37 cellular contexts compared by ENCODE assay signal in the genomic region with DNA sequence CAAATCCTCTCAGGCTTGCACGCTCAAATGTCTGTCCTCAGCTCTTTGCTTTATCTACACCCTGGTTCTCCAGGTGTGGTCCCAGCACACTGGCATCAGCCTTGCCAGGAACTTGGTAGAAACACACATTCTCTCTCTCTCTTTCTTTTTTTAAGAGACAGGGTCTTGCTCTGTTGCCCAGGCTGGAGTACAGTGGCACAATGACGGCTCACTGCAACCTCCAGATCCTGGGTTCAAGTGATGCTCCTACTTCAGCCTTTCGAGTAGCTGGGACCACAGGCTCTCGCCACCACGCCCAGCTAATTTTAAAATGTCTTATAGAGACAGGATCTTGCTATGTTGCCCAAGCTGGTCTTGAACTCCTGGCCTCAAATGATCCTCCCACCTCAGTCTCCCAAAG.
"Had no signal": no experiment of that assay in that cellular context is flagged by ENCODE, and none has a peak within 500 bp of the region (broad histone marks: within the 10 kb centered on the region; RNA-seq: fewer than 3 reads in every experiment).

No MANE protein-coding gene starts in this region.

- H3K4me1 Mint-ChIP-seq: activated naive CD8-positive, alpha-beta T cell treated with anti-CD3 and anti-CD28 coated beads for 36 hours; central memory CD8-positive, alpha-beta T cell had no signal

- H3K9me3 ChIP-seq: colonic mucosa, MG63, Peyer's patch, SJSA1 had no signal

- ATAC-seq: activated CD4-positive, alpha-beta T cell treated with anti-CD3 and anti-CD28 coated beads for 36 hours; activated CD4-positive, CD25-positive, alpha-beta regulatory T cell treated with anti-CD3 and anti-CD28 coated beads, Interleukin-2, amount 50 U/mL, for 24 hours; activated CD8-positive, alpha-beta T cell treated with anti-CD3 and anti-CD28 coated beads, Interleukin-2, amount 10 ng/mL, durations not matched to agents 7 days and 5 days; PC-3; SK-N-SH treated with all-trans-retinoic acid at 6 μM for 48 hours had no signal

- H3K36me3 ChIP-seq: cardiac muscle cell, colonic mucosa, MG63, Peyer's patch, SJSA1 had no signal

- H3K9me3 Mint-ChIP-seq: activated CD4-positive, alpha-beta T cell treated with anti-CD3 and anti-CD28 coated beads, Interleukin-2, amount 10 ng/mL, durations not matched to agents 7 days and 5 days; activated naive CD8-positive, alpha-beta T cell treated with anti-CD3 and anti-CD28 coated beads for 36 hours; activated T-cell treated with anti-CD3 and anti-CD28 coated beads, Interleukin-2, amount 50 U/mL, for 24 hours; central memory CD8-positive, alpha-beta T cell had no signal

- DNase-seq: activated CD4-positive, alpha-beta T cell treated with anti-CD3 and anti-CD28 coated beads for 36 hours; activated CD4-positive, alpha-beta T cell treated with anti-CD3 and anti-CD28 coated beads, Interleukin-2, amount 10 ng/mL, durations not matched to agents 7 days and 5 days; activated CD4-positive, alpha-beta T cell treated with anti-CD3 and anti-CD28 coated beads, Interleukin-2, amount 50 U/mL, for 48 hours; activated CD8-positive, alpha-beta T cell treated with anti-CD3 and anti-CD28 coated beads, Interleukin-2, amount 10 ng/mL, durations not matched to agents 7 days and 5 days; activated effector memory CD4-positive, alpha-beta T cell treated with anti-CD3 and anti-CD28 coated beads, Interleukin-2, amount 50 U/mL, for 16 hours; activated naive CD4-positive, alpha-beta T cell; activated naive CD4-positive, alpha-beta T cell treated with anti-CD3 and anti-CD28 coated beads, Interleukin-2, amount 50 U/mL, for 16 hours; activated naive CD8-positive, alpha-beta T cell treated with anti-CD3 and anti-CD28 coated beads for 36 hours; activated T-cell treated with anti-CD3 and anti-CD28 coated beads, Interleukin-2, amount 50 U/mL, for 24 hours; amniotic stem cell; aorta; colonic mucosa; Kasumi-1; MG63; NCI-H1048; NCI-H1105 treated with DMSO at 0.1 percent for 48 hours; NCI-H1436; NCI-H1694; NCI-H1930; NCI-H2081 treated with DMSO at 0.1 percent for 48 hours; NCI-H226; NCI-H446 treated with DMSO at 0.1 percent for 48 hours; NCI-H524; NCI-H69; PC-3; Peyer's patch; RPMI8226; SHP77 treated with DMSO at 0.1 percent for 48 hours; SW 1271; T-helper 1 cell; T1000; WERI-Rb-1 had no signal

- H3K27ac ChIP-seq: cardiac muscle cell, colonic mucosa, Peyer's patch, SJSA1, WERI-Rb-1 had no signal

- H3K27me3 Mint-ChIP-seq: activated CD4-positive, alpha-beta T cell treated with anti-CD3 and anti-CD28 coated beads for 36 hours; activated CD4-positive, alpha-beta T cell treated with anti-CD3 and anti-CD28 coated beads, Interleukin-2, amount 10 ng/mL, durations not matched to agents 7 days and 5 days; activated naive CD8-positive, alpha-beta T cell treated with anti-CD3 and anti-CD28 coated beads for 36 hours; activated T-cell treated with anti-CD3 and anti-CD28 coated beads, Interleukin-2, amount 50 U/mL, for 24 hours; central memory CD8-positive, alpha-beta T cell had no signal

- H3K4me1 ChIP-seq: colonic mucosa, Peyer's patch, SJSA1 had no signal

- H3K27ac Mint-ChIP-seq: activated CD4-positive, alpha-beta T cell treated with anti-CD3 and anti-CD28 coated beads for 36 hours; activated CD8-positive, alpha-beta T cell treated with anti-CD3 and anti-CD28 coated beads, Interleukin-2, amount 10 ng/mL, durations not matched to agents 7 days and 5 days; activated naive CD8-positive, alpha-beta T cell treated with anti-CD3 and anti-CD28 coated beads for 36 hours; activated T-cell treated with anti-CD3 and anti-CD28 coated beads, Interleukin-2, amount 50 U/mL, for 24 hours had no signal

- H3K4me3 ChIP-seq: cardiac muscle cell, colonic mucosa, MG63, Peyer's patch, SJSA1 had no signal

- H3K4me3 Mint-ChIP-seq: activated CD4-positive, alpha-beta T cell treated with anti-CD3 and anti-CD28 coated beads for 36 hours; activated CD4-positive, alpha-beta T cell treated with anti-CD3 and anti-CD28 coated beads, Interleukin-2, amount 10 ng/mL, durations not matched to agents 7 days and 5 days; activated CD8-positive, alpha-beta T cell treated with anti-CD3 and anti-CD28 coated beads, Interleukin-2, amount 10 ng/mL, durations not matched to agents 7 days and 5 days; activated naive CD8-positive, alpha-beta T cell treated with anti-CD3 and anti-CD28 coated beads for 36 hours; activated T-cell treated with anti-CD3 and anti-CD28 coated beads, Interleukin-2, amount 50 U/mL, for 24 hours; central memory CD8-positive, alpha-beta T cell had no signal

- H3K27me3 ChIP-seq: cardiac muscle cell, colonic mucosa, MG63, Peyer's patch, SJSA1 had no signal
